ENCODE assay signal across 1 cellular context in genomic region chr11:114317738-114318137, GRCh38.
TF ChIP-seq lines count a peak whose summit lies in the region.

No MANE protein-coding gene starts in this region.

TF ChIP-seq in GM12878, 131 proteins besides CTCF, POLR2A, EP300 and RAD21 (continued from another document):
- TF ChIP-seq BCLAF1 (IDR thresholded peaks at IDR 0.05) (no peak), CREM (IDR thresholded peaks at IDR 0.05; ENCODE audit: low read depth) (no peak), ZNF207 (IDR thresholded peaks at IDR 0.05; ENCODE audit: borderline replicate concordance) (no peak), PML (IDR thresholded peaks at IDR 0.05; ENCODE audit: low read length) (no peak), POU2F2 (IDR thresholded peaks at IDR 0.05; ENCODE audit: borderline replicate concordance, low read depth, low read length) (no peak), MYB (IDR thresholded peaks at IDR 0.05; ENCODE audit: borderline replicate concordance, low read depth, low read length) (no peak), SREBF2 (IDR thresholded peaks at IDR 0.05; ENCODE audit: low read length) (no peak), EZH2 (IDR thresholded peaks at IDR 0.05; ENCODE audit: borderline replicate concordance, control insufficient read depth, low read depth, low read length) (no peak), PRDM15 (CRISPR knock-in tag; IDR thresholded peaks at IDR 0.05) (no peak), TARDBP (IDR thresholded peaks at IDR 0.05; ENCODE audit: borderline replicate concordance) (no peak), SMAD5 (IDR thresholded peaks at IDR 0.05; ENCODE audit: low read depth) (no peak), JUNB (IDR thresholded peaks at IDR 0.05) (no peak), RBBP5 (conservative IDR thresholded peaks at IDR 0.05) (no peak)
